In the genomic region with DNA sequence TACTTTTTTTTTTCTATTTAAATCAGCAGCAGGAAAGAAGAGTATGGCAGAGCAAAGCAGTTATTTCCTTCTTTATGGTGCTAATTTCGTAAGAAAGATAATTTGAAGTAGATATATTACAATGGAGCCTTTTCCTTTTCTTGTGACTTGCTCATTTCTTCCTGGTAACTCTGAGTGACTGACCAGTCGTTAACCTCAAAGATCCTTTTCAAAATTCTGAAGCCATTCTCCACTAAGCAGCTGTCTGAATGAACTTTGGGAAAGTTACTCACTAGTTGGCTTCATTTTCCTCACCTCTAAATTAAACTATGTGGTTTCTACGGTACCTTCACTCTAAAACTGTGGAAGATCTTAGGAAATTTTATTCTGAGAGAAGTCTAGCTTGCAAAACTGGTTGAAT, we compare ENCODE assay signal across 30 cellular contexts. TPM values are rescaled to one million over a fixed set of nuclear protein-coding genes. Genes with fewer than 3 reads are reported as not detected.
DNase-seq lines count a peak whose midpoint lies in the region; ATAC-seq, FAIRE-seq and TF ChIP-seq lines count a peak whose summit lies in the region.
"Had no signal": no experiment of that assay in that cellular context is flagged by ENCODE, and none has a peak within 500 bp of the region (broad histone marks: within the 10 kb centered on the region; RNA-seq: fewer than 3 reads in every experiment).

No MANE protein-coding gene starts in this region.

- H4K20me1 ChIP-seq in astrocyte (ENCODE audit: insufficient read depth, low read length) = peaks cover 18% of the 10 kb centered on the region

- H3K4me3 ChIP-seq in astrocyte (ENCODE audit: insufficient read depth, low read depth, low read length) = no peak overlapping the region
- H3K4me3 ChIP-seq: sigmoid colon, tibial artery had no signal

- peaks cover 16% of the 10 kb centered on the region for H3K79me2 ChIP-seq in astrocyte (ENCODE audit: insufficient read depth, low read length)

- H3K27me3 Mint-ChIP-seq in natural killer cell treated with Interleukin-12 subunit alpha and Interleukin-12 subunit beta and Interleukin-15 and Interleukin-18, amount 100 ng/mL, for 72 hours = no peaks in the 10 kb centered on the region
- H3K27me3 Mint-ChIP-seq in natural killer cell (ENCODE audit: low read depth in 2 of 2) (no peaks in the 10 kb centered on the region), astrocyte (ENCODE audit: low read depth, unreplicated experiment) (no peaks in the 10 kb centered on the region), memory B cell (no peaks in the 10 kb centered on the region), type B pancreatic cell (no peaks in the 10 kb centered on the region)
- H3K27me3 Mint-ChIP-seq: activated CD4-positive, alpha-beta T cell treated with anti-CD3 and anti-CD28 coated beads, Interleukin-2, amount 10 ng/mL, durations not matched to agents 7 days and 5 days; activated CD8-positive, alpha-beta memory T cell treated with anti-CD3 and anti-CD28 coated beads, Interleukin-2, amount 10 ng/mL, durations not matched to agents 7 days and 5 days; activated naive CD4-positive, alpha-beta T cell treated with anti-CD3 and anti-CD28 coated beads, Interleukin-2, amount 50 U/mL, for 24 hours; central memory CD8-positive, alpha-beta T cell had no signal

- H3K9ac ChIP-seq in astrocyte (ENCODE audit: low read length) = no peak overlapping the region

- no peaks in the 10 kb centered on the region for H3K9me3 ChIP-seq in astrocyte (ENCODE audit: insufficient read depth, low read depth, low read length)
- H3K9me3 ChIP-seq: BE2C, sigmoid colon, tibial artery had no signal

- no peak for TF ChIP-seq CTCF in natural killer cell (IDR thresholded peaks at IDR 0.05)
- no peak for TF ChIP-seq CTCF in astrocyte (IDR thresholded peaks at IDR 0.05; ENCODE audit: insufficient read depth, low read depth, low read length)
- no peak for TF ChIP-seq CTCF in type B pancreatic cell (conservative IDR thresholded peaks at IDR 0.05)

- H3K4me1 Mint-ChIP-seq in natural killer cell treated with Interleukin-12 subunit alpha and Interleukin-12 subunit beta and Interleukin-15 and Interleukin-18, amount 100 ng/mL, for 72 hours (ENCODE audit: low read depth in 2 of 2) = peaks cover 24 to 26% of the 10 kb centered on the region in 2 donors
- H3K4me1 Mint-ChIP-seq in natural killer cell = peaks cover 25 to 38% of the 10 kb centered on the region in 2 donors
- H3K4me1 Mint-ChIP-seq in astrocyte (ENCODE audit: low read depth, unreplicated experiment) = peaks cover 4% of the 10 kb centered on the region
- peaks cover 17% of the 10 kb centered on the region for H3K4me1 Mint-ChIP-seq in memory B cell
- H3K4me1 Mint-ChIP-seq in stimulated activated effector memory CD8-positive, alpha-beta T cell treated with anti-CD3 and anti-CD28 coated beads, Interleukin-12 subunit alpha, Interleukin-12 subunit beta, amount 100 ng/mL, for 72 hours = peaks cover 13% of the 10 kb centered on the region
- H3K4me1 Mint-ChIP-seq in type B pancreatic cell (ENCODE audit: unreplicated experiment) = no peaks in the 10 kb centered on the region
- H3K4me1 Mint-ChIP-seq: activated CD4-positive, alpha-beta T cell treated with anti-CD3 and anti-CD28 coated beads, Interleukin-2, amount 10 ng/mL, durations not matched to agents 7 days and 5 days had no signal

- no peak for DNase-seq in natural killer cell treated with Interleukin-12 subunit alpha and Interleukin-12 subunit beta and Interleukin-15 and Interleukin-18, amount 100 ng/mL, for 72 hours (ENCODE audit: low spot score)
- no peak for DNase-seq in natural killer cell
- peak; percentile 56 for DNase-seq in astrocyte (ENCODE audit: low read depth)
- no peak for DNase-seq in memory B cell (ENCODE audit: low spot score in 2 of 2)
- DNase-seq in activated gamma-delta T cell (lab: John Stamatoyannopoulos, UW) = no peak
- DNase-seq in stimulated activated effector memory CD8-positive, alpha-beta T cell treated with anti-CD3 and anti-CD28 coated beads, Interleukin-12 subunit alpha, Interleukin-12 subunit beta, amount 100 ng/mL, for 72 hours (ENCODE audit: low spot score in 2 of 2) = no peak
- no peak for DNase-seq in mesenteric fat pad (ENCODE audit: low spot score)
- DNase-seq in type B pancreatic cell (ENCODE audit: extremely low spot score, unreplicated experiment) = no peak
- DNase-seq: activated CD4-positive, alpha-beta T cell treated with anti-CD3 and anti-CD28 coated beads, Interleukin-2, amount 10 ng/mL, durations not matched to agents 7 days and 5 days; activated CD8-positive, alpha-beta memory T cell treated with anti-CD3 and anti-CD28 coated beads, Interleukin-2, amount 10 ng/mL, durations not matched to agents 7 days and 5 days; anterior cingulate cortex; BE2C; dermis blood vessel endothelial cell; DMS53; GOT3; HFFc6; Kasumi-1; NCI-H1092 treated with DMSO at 0.1 percent for 48 hours; NCI-H187; NCI-H2171 treated with DMSO at 0.1 percent for 48 hours; NCI-H524; SHP77 treated with DMSO at 0.1 percent for 48 hours; sigmoid colon; tibial artery had no signal

- H3K27ac ChIP-seq in astrocyte (ENCODE audit: low read depth, low read length) = no peak overlapping the region
- H3K27ac ChIP-seq: sigmoid colon, tibial artery had no signal

- H3K4me3 Mint-ChIP-seq in natural killer cell treated with Interleukin-12 subunit alpha and Interleukin-12 subunit beta and Interleukin-15 and Interleukin-18, amount 100 ng/mL, for 72 hours = peak overlapping the region; percentile 33
- H3K4me3 Mint-ChIP-seq in natural killer cell = no peak overlapping the region
- H3K4me3 Mint-ChIP-seq in astrocyte (ENCODE audit: unreplicated experiment) = no peak overlapping the region
- no peak overlapping the region for H3K4me3 Mint-ChIP-seq in memory B cell
- no peak overlapping the region for H3K4me3 Mint-ChIP-seq in stimulated activated effector memory CD8-positive, alpha-beta T cell treated with anti-CD3 and anti-CD28 coated beads, Interleukin-12 subunit alpha, Interleukin-12 subunit beta, amount 100 ng/mL, for 72 hours
- H3K4me3 Mint-ChIP-seq in type B pancreatic cell = no peak overlapping the region
- H3K4me3 Mint-ChIP-seq: activated CD4-positive, alpha-beta T cell treated with anti-CD3 and anti-CD28 coated beads, Interleukin-2, amount 10 ng/mL, durations not matched to agents 7 days and 5 days; activated CD8-positive, alpha-beta memory T cell treated with anti-CD3 and anti-CD28 coated beads, Interleukin-2, amount 10 ng/mL, durations not matched to agents 7 days and 5 days; activated naive CD4-positive, alpha-beta T cell treated with anti-CD3 and anti-CD28 coated beads, Interleukin-2, amount 50 U/mL, for 24 hours; central memory CD8-positive, alpha-beta T cell; HFFc6; neural crest cell; T-helper 2 cell treated with Interferon-gamma antibody and Interleukin-4, amounts not matched to agents 5 μg/mL and 100 μg/mL, for 36 hours had no signal

- H3K4me1 ChIP-seq in astrocyte (ENCODE audit: insufficient read depth, low read length) = no peaks in the 10 kb centered on the region
- H3K4me1 ChIP-seq: BE2C had no signal

- H3K36me3 ChIP-seq in astrocyte (ENCODE audit: insufficient read depth, low read length) = no peaks in the 10 kb centered on the region
- H3K36me3 ChIP-seq: BE2C, tibial artery had no signal

- no peaks in the 10 kb centered on the region for H3K9me3 Mint-ChIP-seq in natural killer cell treated with Interleukin-12 subunit alpha and Interleukin-12 subunit beta and Interleukin-15 and Interleukin-18, amount 100 ng/mL, for 72 hours
- no peaks in the 10 kb centered on the region for H3K9me3 Mint-ChIP-seq in natural killer cell
- H3K9me3 Mint-ChIP-seq in astrocyte (ENCODE audit: unreplicated experiment) = no peaks in the 10 kb centered on the region
- H3K9me3 Mint-ChIP-seq in memory B cell = no peaks in the 10 kb centered on the region
- H3K9me3 Mint-ChIP-seq in stimulated activated effector memory CD8-positive, alpha-beta T cell treated with anti-CD3 and anti-CD28 coated beads, Interleukin-12 subunit alpha, Interleukin-12 subunit beta, amount 100 ng/mL, for 72 hours = no peaks in the 10 kb centered on the region
- H3K9me3 Mint-ChIP-seq in type B pancreatic cell = no peaks in the 10 kb centered on the region
- H3K9me3 Mint-ChIP-seq: activated CD4-positive, alpha-beta T cell treated with anti-CD3 and anti-CD28 coated beads, Interleukin-2, amount 10 ng/mL, durations not matched to agents 7 days and 5 days; activated naive CD4-positive, alpha-beta T cell treated with anti-CD3 and anti-CD28 coated beads, Interleukin-2, amount 50 U/mL, for 24 hours; central memory CD8-positive, alpha-beta T cell; HFFc6 had no signal

- H3K27me3 ChIP-seq in astrocyte (ENCODE audit: insufficient read depth, low read length) = no peaks in the 10 kb centered on the region
- H3K27me3 ChIP-seq: BE2C, sigmoid colon, tibial artery had no signal

- H3K4me2 ChIP-seq in astrocyte (ENCODE audit: low read length) = no peak overlapping the region

- peak; percentile 52 to 80 for ATAC-seq in natural killer cell treated with Interleukin-12 subunit alpha and Interleukin-12 subunit beta and Interleukin-15 and Interleukin-18, amount 100 ng/mL, for 72 hours
- ATAC-seq in natural killer cell (no peak), memory B cell (ENCODE audit: low read depth) (no peak)
- no peak for ATAC-seq in stimulated activated effector memory CD8-positive, alpha-beta T cell treated with anti-CD3 and anti-CD28 coated beads, Interleukin-12 subunit alpha, Interleukin-12 subunit beta, amount 100 ng/mL, for 72 hours
- ATAC-seq: activated CD8-positive, alpha-beta memory T cell treated with anti-CD3 and anti-CD28 coated beads, Interleukin-2, amount 10 ng/mL, durations not matched to agents 7 days and 5 days had no signal

- no peak for FAIRE-seq in astrocyte (lab: Jason Lieb, UNC)
- FAIRE-seq: endometrium, islet of Langerhans had no signal

- peak overlapping the region in 1 of 2 donors; percentile 36 for H3K27ac Mint-ChIP-seq in natural killer cell treated with Interleukin-12 subunit alpha and Interleukin-12 subunit beta and Interleukin-15 and Interleukin-18, amount 100 ng/mL, for 72 hours
- no peak overlapping the region for H3K27ac Mint-ChIP-seq in natural killer cell
- peak overlapping the region; percentile 26 for H3K27ac Mint-ChIP-seq in astrocyte (ENCODE audit: unreplicated experiment)
- peak overlapping the region; percentile 47 for H3K27ac Mint-ChIP-seq in memory B cell
- no peak overlapping the region for H3K27ac Mint-ChIP-seq in stimulated activated effector memory CD8-positive, alpha-beta T cell treated with anti-CD3 and anti-CD28 coated beads, Interleukin-12 subunit alpha, Interleukin-12 subunit beta, amount 100 ng/mL, for 72 hours
- no peak overlapping the region for H3K27ac Mint-ChIP-seq in type B pancreatic cell
- H3K27ac Mint-ChIP-seq: activated CD4-positive, alpha-beta T cell treated with anti-CD3 and anti-CD28 coated beads, Interleukin-2, amount 10 ng/mL, durations not matched to agents 7 days and 5 days; activated CD8-positive, alpha-beta memory T cell treated with anti-CD3 and anti-CD28 coated beads, Interleukin-2, amount 10 ng/mL, durations not matched to agents 7 days and 5 days; activated naive CD4-positive, alpha-beta T cell treated with anti-CD3 and anti-CD28 coated beads, Interleukin-2, amount 50 U/mL, for 24 hours; HFFc6; T-helper 2 cell treated with Interferon-gamma antibody and Interleukin-4, amounts not matched to agents 5 μg/mL and 100 μg/mL, for 36 hours had no signal

- intact Hi-C loops in natural killer cell (cut with micrococcal nuclease) = no loop called here

- peaks cover 12% of the 10 kb centered on the region for H3K36me3 Mint-ChIP-seq in natural killer cell treated with Interleukin-12 subunit alpha and Interleukin-12 subunit beta and Interleukin-15 and Interleukin-18, amount 100 ng/mL, for 72 hours
- no peaks in the 10 kb centered on the region for H3K36me3 Mint-ChIP-seq in natural killer cell
- peaks cover 9% of the 10 kb centered on the region for H3K36me3 Mint-ChIP-seq in astrocyte (ENCODE audit: low read depth, unreplicated experiment)
- peaks cover 20% of the 10 kb centered on the region for H3K36me3 Mint-ChIP-seq in memory B cell
- H3K36me3 Mint-ChIP-seq in stimulated activated effector memory CD8-positive, alpha-beta T cell treated with anti-CD3 and anti-CD28 coated beads, Interleukin-12 subunit alpha, Interleukin-12 subunit beta, amount 100 ng/mL, for 72 hours = peaks cover 28% of the 10 kb centered on the region
- peaks cover 4% of the 10 kb centered on the region for H3K36me3 Mint-ChIP-seq in type B pancreatic cell

- H2AFZ ChIP-seq in astrocyte (ENCODE audit: low read depth, low read length) = no peak overlapping the region

RNA-seq across cellular contexts. Expression of a gene that starts 24.7 kb away (rescaled TPM):
- 10 to 100 TPM; 38.7 to 49.0 TPM for total RNA-seq in natural killer cell treated with Interleukin-12 subunit alpha and Interleukin-12 subunit beta and Interleukin-15 and Interleukin-18, amount 100 ng/mL, for 72 hours
- total RNA-seq in natural killer cell (10 to 100 TPM; 28.9 to 39.6 (median 39.5) TPM), astrocyte (15.7 and 16.0 TPM in 2 replicates), mesenteric fat pad (22.2 TPM), type B pancreatic cell (ENCODE audit: low replicate concordance) (26.4 and 38.1 TPM in 2 replicates)

Comparison
In these comparisons a context has a peak if more than half of its experiments do, and no peak if none do; other contexts are left out.
1. ATAC-seq: peak in natural killer cell treated with Interleukin-12 subunit alpha and Interleukin-12 subunit beta and Interleukin-15 and Interleukin-18, amount 100 ng/mL, for 72 hours (2 of 2); none in natural killer cell (0 of 3), memory B cell (single experiment) and stimulated activated effector memory CD8-positive, alpha-beta T cell treated with anti-CD3 and anti-CD28 coated beads, Interleukin-12 subunit alpha, Interleukin-12 subunit beta, amount 100 ng/mL, for 72 hours (single experiment).
2. H3K27ac Mint-ChIP-seq: peak in astrocyte (single experiment) and memory B cell (single experiment); none in natural killer cell (0 of 2), stimulated activated effector memory CD8-positive, alpha-beta T cell treated with anti-CD3 and anti-CD28 coated beads, Interleukin-12 subunit alpha, Interleukin-12 subunit beta, amount 100 ng/mL, for 72 hours (single experiment) and type B pancreatic cell (single experiment).